Comparison of ENCODE assay signal across 8 cellular contexts in the genomic region with DNA sequence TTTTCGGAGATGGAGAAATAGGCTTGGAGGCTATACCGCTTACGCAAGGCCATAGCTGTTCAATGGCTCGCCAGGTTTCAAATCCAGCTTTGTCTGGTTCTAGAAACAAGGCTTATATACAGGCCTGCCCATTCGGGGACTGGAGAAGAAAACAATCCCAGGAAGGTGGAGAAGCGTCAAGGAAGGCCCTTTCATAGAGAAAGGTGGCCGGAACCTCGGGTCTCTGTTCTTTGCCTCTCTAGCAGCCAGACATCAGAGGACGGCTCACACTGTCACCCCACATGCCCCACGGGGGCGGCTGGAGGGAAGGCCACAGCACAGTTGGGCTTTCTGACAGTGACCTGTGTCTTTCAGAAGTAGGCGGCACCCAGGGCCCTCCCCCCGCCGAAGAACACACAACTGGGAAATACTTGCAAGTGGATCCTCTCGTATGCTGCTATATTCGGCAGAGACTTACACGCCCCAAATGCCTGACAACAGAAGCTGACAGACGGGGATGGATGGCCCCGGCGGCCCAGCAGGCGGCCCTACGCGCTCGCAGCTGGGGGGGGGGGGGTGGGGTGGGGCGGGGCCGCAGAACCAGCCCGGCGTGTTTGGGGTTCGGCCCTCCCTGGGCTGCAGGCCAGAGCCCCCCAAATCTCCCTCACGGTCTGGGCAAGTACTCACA. TPM values are rescaled to one million over a fixed set of nuclear protein-coding genes. Genes with fewer than 3 reads are reported as not detected.
A peak's percentile ranks its signal among the peaks of the same experiment; 100 is the strongest.
DNase-seq lines count a peak whose midpoint lies in the region; ATAC-seq lines count a peak whose summit lies in the region.

No MANE protein-coding gene starts in this region.

- peak overlapping the region; percentile 91 to 99 (median 97) for H3K9ac ChIP-seq in skeletal muscle tissue (ENCODE audit: low read depth in 1 of 3, low read length in 3 of 3)

- H3K9me3 Mint-ChIP-seq in T-helper 1 cell treated with Interleukin-12 subunit alpha and Interleukin-12 subunit beta and Interleukin-4 antibody, amounts not matched to agents 30 μg/mL and 1 μg/mL, for 36 hours, result no peaks in the 10 kb centered on the region
- H3K9me3 Mint-ChIP-seq in central memory CD8-positive, alpha-beta T cell, result no peaks in the 10 kb centered on the region

- no peaks in the 10 kb centered on the region for H3K27me3 Mint-ChIP-seq in T-helper 1 cell treated with Interleukin-12 subunit alpha and Interleukin-12 subunit beta and Interleukin-4 antibody, amounts not matched to agents 30 μg/mL and 1 μg/mL, for 36 hours (ENCODE audit: low read depth)
- H3K27me3 Mint-ChIP-seq in central memory CD8-positive, alpha-beta T cell, result no peaks in the 10 kb centered on the region

- ATAC-seq in central memory CD8-positive, alpha-beta T cell (replicated peaks; ENCODE audit: extremely low read depth, poor library complexity, severe bottlenecking), result peak; percentile 12
- no peak for ATAC-seq in HG03095 (IDR thresholded peaks at IDR 0.05; ENCODE audit: unreplicated experiment)

- peak overlapping the region; percentile 78 to 85 (median 81) for H3K4me3 ChIP-seq in skeletal muscle tissue (ENCODE audit: low read length in 3 of 3)

- H3K36me3 ChIP-seq in skeletal muscle tissue (ENCODE audit: control insufficient read depth in 3 of 3, insufficient read depth in 3 of 3, low read length in 3 of 3), result peaks cover 6 to 9% (median 7%) of the 10 kb centered on the region in 3 donors

- peaks cover 40% of the 10 kb centered on the region for H3K4me1 Mint-ChIP-seq in T-helper 1 cell treated with Interleukin-12 subunit alpha and Interleukin-12 subunit beta and Interleukin-4 antibody, amounts not matched to agents 30 μg/mL and 1 μg/mL, for 36 hours (ENCODE audit: low read depth)
- peaks cover 50% of the 10 kb centered on the region for H3K4me1 Mint-ChIP-seq in central memory CD8-positive, alpha-beta T cell

- peak overlapping the region; percentile 93 for H3K27ac Mint-ChIP-seq in T-helper 1 cell treated with Interleukin-12 subunit alpha and Interleukin-12 subunit beta and Interleukin-4 antibody, amounts not matched to agents 30 μg/mL and 1 μg/mL, for 36 hours
- peak overlapping the region; percentile 89 for H3K27ac Mint-ChIP-seq in central memory CD8-positive, alpha-beta T cell (ENCODE audit: low read depth)

- H3K4me3 Mint-ChIP-seq in T-helper 1 cell treated with Interleukin-12 subunit alpha and Interleukin-12 subunit beta and Interleukin-4 antibody, amounts not matched to agents 30 μg/mL and 1 μg/mL, for 36 hours, result peak overlapping the region; percentile 85
- peak overlapping the region; percentile 79 for H3K4me3 Mint-ChIP-seq in central memory CD8-positive, alpha-beta T cell

- no peaks in the 10 kb centered on the region for H3K27me3 ChIP-seq in skeletal muscle tissue (ENCODE audit: control insufficient read depth in 3 of 3, insufficient read depth in 3 of 3, low read length in 3 of 3)

- DNase-seq in activated CD4-positive, alpha-beta T cell treated with anti-CD3 and anti-CD28 coated beads for 4 hours, result peak; percentile 46 to 50
- DNase-seq in activated CD4-positive, alpha-beta T cell treated with anti-CD3 and anti-CD28 coated beads for 1 hour, result no peak
- DNase-seq in NCI-H187 treated with DMSO at 0.1 percent for 48 hours (lab: John Stamatoyannopoulos, UW), result peak; percentile 79
- DNase-seq in central memory CD8-positive, alpha-beta T cell (ENCODE audit: low spot score in 2 of 2), result peak in 1 of 2 donors; percentile 58
- DNase-seq in islet precursor cell, result peak; percentile 92

- H3K27ac ChIP-seq in skeletal muscle tissue (ENCODE audit: low read depth, low read length), result peak overlapping the region; percentile 100

- H3K36me3 Mint-ChIP-seq in T-helper 1 cell treated with Interleukin-12 subunit alpha and Interleukin-12 subunit beta and Interleukin-4 antibody, amounts not matched to agents 30 μg/mL and 1 μg/mL, for 36 hours (ENCODE audit: low read depth), result peaks cover 35% of the 10 kb centered on the region
- peaks cover 66% of the 10 kb centered on the region for H3K36me3 Mint-ChIP-seq in central memory CD8-positive, alpha-beta T cell (ENCODE audit: insufficient read depth)

- peaks cover 51 to 58% (median 55%) of the 10 kb centered on the region in 3 donors for H3K4me1 ChIP-seq in skeletal muscle tissue (ENCODE audit: control insufficient read depth in 3 of 3, insufficient read depth in 3 of 3, low read length in 3 of 3)

- no peaks in the 10 kb centered on the region for H3K9me3 ChIP-seq in skeletal muscle tissue (ENCODE audit: control insufficient read depth in 3 of 3, low read length in 3 of 3)

RNA-seq across cellular contexts. Expression of gene SETD1B, which starts 4.5 kb away (rescaled TPM):
- 2.1 TPM for total RNA-seq in skeletal muscle tissue

RNA-seq across cellular contexts. Expression of gene RHOF, which starts 5.8 kb away (rescaled TPM):
- 2.1 TPM for total RNA-seq in skeletal muscle tissue

RNA-seq across cellular contexts. Expression of gene HPD, which starts 59.4 kb away (rescaled TPM):
- total RNA-seq in skeletal muscle tissue, result not detected
